Comparison of ENCODE assay signal across 24 cellular contexts in genomic region chr1:65176071-65176470, GRCh38. TPM values are rescaled to one million over a fixed set of nuclear protein-coding genes. Genes with fewer than 3 reads are reported as not detected.
DNase-seq lines count a peak whose midpoint lies in the region; ATAC-seq and TF ChIP-seq lines count a peak whose summit lies in the region.
"Had no signal": no experiment of that assay in that cellular context is flagged by ENCODE, and none has a peak within 500 bp of the region (broad histone marks: within the 10 kb centered on the region; RNA-seq: fewer than 3 reads in every experiment).

No MANE protein-coding gene starts in this region.

- WGBS in H9 (ENCODE audit: extremely low coverage, insufficient read length, low lambda C conversion rate) = no CpG with 5 or more reads among the region's 2 CpGs
- WGBS in SK-N-SH (ENCODE audit: low lambda C conversion rate) = 95% methylated on average over 2 of the region's 2 CpGs

- CTCF ChIA-PET in SK-N-SH (lab: Yijun Ruan, JAX) = no interaction called here

- H2BK5ac ChIP-seq in H9 (ENCODE audit: insufficient read length, low read length) = no peak overlapping the region

- H3K9me3 ChIP-seq in H9 (ENCODE audit: control insufficient read depth, low read depth, low read length) (no peaks in the 10 kb centered on the region), adipocyte (ENCODE audit: control insufficient read depth, low read length) (no peaks in the 10 kb centered on the region), gastrocnemius medialis (no peaks in the 10 kb centered on the region), SK-N-SH (no peaks in the 10 kb centered on the region)
- H3K9me3 ChIP-seq: BLaER1 treated with 17β-estradiol and CSF1 and Interleukin-3, amounts not matched to agents 10 nM and 100 nM; MG63 had no signal

- H3K4me3 ChIP-seq in adipocyte (ENCODE audit: low read length) = peak overlapping the region; percentile 14
- H3K4me3 ChIP-seq in fibroblast of mammary gland (ENCODE audit: control insufficient read depth, low read depth, low read length) = no peak overlapping the region
- H3K4me3 ChIP-seq in gastrocnemius medialis = peak overlapping the region in 1 of 4 donors; percentile 16
- no peak overlapping the region for H3K4me3 ChIP-seq in SK-N-SH (ENCODE audit: low read depth in 2 of 2, low read length in 1 of 2)
- H3K4me3 ChIP-seq: BLaER1 treated with 17β-estradiol and CSF1 and Interleukin-3, amounts not matched to agents 10 nM and 100 nM; hepatocyte; MG63 had no signal

- no peak overlapping the region for H3K56ac ChIP-seq in H9 (ENCODE audit: insufficient read length, low read depth, low read length)

- no peak overlapping the region for H3K23ac ChIP-seq in H9 (ENCODE audit: insufficient read length, low read depth, low read length)

- no peak overlapping the region for H4K91ac ChIP-seq in H9 (ENCODE audit: insufficient read length, low read depth, low read length)

- H3K36me3 ChIP-seq in adipocyte (ENCODE audit: control insufficient read depth, insufficient read depth, low read length, severe bottlenecking) (peaks cover 2% of the 10 kb centered on the region), gastrocnemius medialis (no peaks in the 10 kb centered on the region), SK-N-SH (replicated peaks in 1 of 2; ENCODE audit: control insufficient read depth in 1 of 2, insufficient read depth in 2 of 2, low read length in 1 of 2) (no peaks in the 10 kb centered on the region)
- H3K36me3 ChIP-seq: MG63 had no signal

- H3K4me1 Mint-ChIP-seq in H9 = peaks cover 46 to 55% of the 10 kb centered on the region in 2 experiments

- H3K27me3 ChIP-seq in H9 (ENCODE audit: insufficient read depth, low read length) (no peaks in the 10 kb centered on the region), adipocyte (replicated peaks; ENCODE audit: control insufficient read depth, insufficient read depth, low read length) (no peaks in the 10 kb centered on the region), gastrocnemius medialis (no peaks in the 10 kb centered on the region), SK-N-SH (ENCODE audit: insufficient read depth) (no peaks in the 10 kb centered on the region)
- H3K27me3 ChIP-seq: BLaER1 treated with 17β-estradiol and CSF1 and Interleukin-3, amounts not matched to agents 10 nM and 100 nM; hepatocyte; MG63 had no signal

- H2AK5ac ChIP-seq in H9 (ENCODE audit: insufficient read length, low read length) = no peak overlapping the region

- no peak for TF ChIP-seq CTCF in H9 (conservative IDR thresholded peaks at IDR 0.05)
- no peak for TF ChIP-seq CTCF in fibroblast of mammary gland (conservative IDR thresholded peaks at IDR 0.05; ENCODE audit: control insufficient read depth, insufficient read depth, low read depth, low read length)
- no peak for TF ChIP-seq CTCF in gastrocnemius medialis (IDR thresholded peaks at IDR 0.05 in 4 of 5, conservative IDR thresholded peaks at IDR 0.05 in 1 of 5)
- no peak for TF ChIP-seq CTCF in SK-N-SH (IDR thresholded peaks at IDR 0.05)

- DNase-seq in H9 (no peak), adipocyte (ENCODE audit: low read depth) (no peak), fibroblast of mammary gland (ENCODE audit: low read depth) (peak; percentile 18), gastrocnemius medialis (no peak), SK-N-SH (no peak), activated T-cell treated with anti-CD3 and anti-CD28 coated beads for 4 hours (no peak), SK-N-DZ (ENCODE audit: low spot score) (no peak), HCEC 1CT (no peak)
- DNase-seq: ACHN; activated CD4-positive, CD25-positive, alpha-beta regulatory T cell; activated CD8-positive, alpha-beta T cell treated with anti-CD3 and anti-CD28 coated beads, Interleukin-2, amount 10 ng/mL, durations not matched to agents 7 days and 5 days; activated naive CD4-positive, alpha-beta T cell treated with Interleukin-2 at 50 U/mL for 16 hours; activated T-cell treated with anti-CD3 and anti-CD28 coated beads, Interleukin-2, amount 50 U/mL, for 24 hours; DMS153; endodermal cell; GF-D8; NCI-H1436 treated with DMSO at 0.1 percent for 48 hours; NCI-H774; nucleus accumbens; stimulated activated CD4-positive, alpha-beta T cell treated with anti-CD3 and anti-CD28 coated beads, Interleukin-12 subunit alpha, Interleukin-12 subunit beta, amount 100 ng/mL, for 4 hours; T-helper 9 cell had no signal

- H4K8ac ChIP-seq in H9 (replicated peaks; ENCODE audit: insufficient read length, low read depth, low read length) = no peak overlapping the region

- H2AFZ ChIP-seq in H9 (ENCODE audit: low read length) (no peak overlapping the region), SK-N-SH (ENCODE audit: low read depth) (no peak overlapping the region)
- H2AFZ ChIP-seq: hepatocyte had no signal

- intact Hi-C loops in gastrocnemius medialis (cut with DNase I; ENCODE audit: low total_unique reads) = no loop called here

- no peak for TF ChIP-seq RAD21 in SK-N-SH (IDR thresholded peaks at IDR 0.05; ENCODE audit: low read length)

- peaks cover 18% of the 10 kb centered on the region for H3F3A ChIP-seq in SK-N-SH (replicated peaks; ENCODE audit: insufficient read depth)

- no peak overlapping the region for H3K4me3 Mint-ChIP-seq in H9
- H3K4me3 Mint-ChIP-seq: activated CD8-positive, alpha-beta T cell treated with anti-CD3 and anti-CD28 coated beads, Interleukin-2, amount 10 ng/mL, durations not matched to agents 7 days and 5 days; activated T-cell treated with anti-CD3 and anti-CD28 coated beads, Interleukin-2, amount 50 U/mL, for 24 hours; endodermal cell had no signal

- H3K9me2 ChIP-seq in SK-N-SH = no peaks in the 10 kb centered on the region

- no peak overlapping the region for H3K27ac ChIP-seq in H9 (ENCODE audit: insufficient read length, low read depth, low read length)
- peak overlapping the region in 3 of 4 donors; percentile 5 to 40 (median 37) for H3K27ac ChIP-seq in gastrocnemius medialis
- H3K27ac ChIP-seq in SK-N-SH (ENCODE audit: low read depth in 2 of 2, low read length in 1 of 2) = no peak overlapping the region
- H3K27ac ChIP-seq: BLaER1 treated with 17β-estradiol and CSF1 and Interleukin-3, amounts not matched to agents 10 nM and 100 nM; hepatocyte had no signal

- peak overlapping the region; percentile 13; the same call in 1 of the 2 replicates for H3K14ac ChIP-seq in H9 (ENCODE audit: insufficient read depth, low read length)

- H4K5ac ChIP-seq in H9 (ENCODE audit: insufficient read length, low read depth, low read length) = no peak overlapping the region

- no peak for TF ChIP-seq EP300 in SK-N-SH (IDR thresholded peaks at IDR 0.05; ENCODE audit: borderline replicate concordance in 1 of 2, low read depth in 1 of 2, low read length in 1 of 2)

- H2BK20ac ChIP-seq in H9 (ENCODE audit: low read depth, low read length, poor library complexity, severe bottlenecking) = no peak overlapping the region

- 0 out of 2 replicates have a peak overlapping the region, but pooled peaks have one; percentile 38 for H2BK15ac ChIP-seq in H9 (ENCODE audit: low read depth, low read length)

- no peaks in the 10 kb centered on the region for H3K9me3 Mint-ChIP-seq in H9
- H3K9me3 Mint-ChIP-seq: activated T-cell treated with anti-CD3 and anti-CD28 coated beads, Interleukin-2, amount 50 U/mL, for 24 hours; endodermal cell had no signal

- in situ Hi-C loops in gastrocnemius medialis (cut with MboI; ENCODE audit: low sequenced_read_pairs in 4 of 4) = no loop called here

- POLR2A ChIA-PET in SK-N-SH (lab: Yijun Ruan, JAX) = no interaction called here

- no peak overlapping the region for H3K9ac ChIP-seq in H9 (ENCODE audit: extremely low read depth, insufficient read length, low read length)
- H3K9ac ChIP-seq in adipocyte (ENCODE audit: low read length) = peak overlapping the region; percentile 36
- no peak overlapping the region for H3K9ac ChIP-seq in SK-N-SH
- H3K9ac ChIP-seq: BLaER1 treated with 17β-estradiol and CSF1 and Interleukin-3, amounts not matched to agents 10 nM and 100 nM had no signal

- no peak overlapping the region for H2BK12ac ChIP-seq in H9 (ENCODE audit: insufficient read length, low read depth, low read length)

- H4K20me1 ChIP-seq in H9 (ENCODE audit: control insufficient read depth, insufficient read depth, insufficient read length) = no peaks in the 10 kb centered on the region
- H4K20me1 ChIP-seq in SK-N-SH (ENCODE audit: insufficient read depth) = no peaks in the 10 kb centered on the region

- H3T11ph ChIP-seq in H9 (ENCODE audit: low read length) = no peak overlapping the region

- H3K79me2 ChIP-seq in H9 (ENCODE audit: insufficient read depth, low read length) = peaks cover 53% of the 10 kb centered on the region; the same call in 1 of the 2 replicates
- no peaks in the 10 kb centered on the region for H3K79me2 ChIP-seq in SK-N-SH (ENCODE audit: insufficient read depth)

- H3K27ac Mint-ChIP-seq in H9 = no peak overlapping the region; a peak in 1 of 7 replicates
- H3K27ac Mint-ChIP-seq: activated CD8-positive, alpha-beta T cell treated with anti-CD3 and anti-CD28 coated beads, Interleukin-2, amount 10 ng/mL, durations not matched to agents 7 days and 5 days; activated T-cell treated with anti-CD3 and anti-CD28 coated beads, Interleukin-2, amount 50 U/mL, for 24 hours had no signal

- no peak for TF ChIP-seq POLR2A in gastrocnemius medialis (IDR thresholded peaks at IDR 0.05)

- H2BK120ac ChIP-seq in H9 (ENCODE audit: low read depth, low read length, poor library complexity, severe bottlenecking) = no peak overlapping the region

- no peak overlapping the region for H3K18ac ChIP-seq in H9 (ENCODE audit: insufficient read length, low read depth, low read length)

- H3K4me2 ChIP-seq in H9 (ENCODE audit: insufficient read depth, insufficient read length, low read length) = no peak overlapping the region
- H3K4me2 ChIP-seq in SK-N-SH = no peak overlapping the region
- H3K4me2 ChIP-seq: hepatocyte had no signal

- H3K4me1 ChIP-seq in H9 (ENCODE audit: insufficient read depth, low read length) = peaks cover 22% of the 10 kb centered on the region
- H3K4me1 ChIP-seq in adipocyte (ENCODE audit: control insufficient read depth, insufficient read depth, low read length) = peaks cover 70% of the 10 kb centered on the region
- peaks cover 11 to 15% of the 10 kb centered on the region in 2 donors for H3K4me1 ChIP-seq in gastrocnemius medialis
- H3K4me1 ChIP-seq in SK-N-SH (ENCODE audit: control insufficient read depth in 1 of 2, insufficient read depth in 2 of 2, low read depth in 1 of 2, low read length in 1 of 2) = peaks cover 6 to 18% of the 10 kb centered on the region in 2 experiments; a peak in 2 of 4 replicates

- H3K79me1 ChIP-seq in H9 (ENCODE audit: insufficient read depth, low read depth, low read length, poor library complexity, severe bottlenecking) = no peaks in the 10 kb centered on the region

- no peaks in the 10 kb centered on the region for H3K27me3 Mint-ChIP-seq in H9 (ENCODE audit: low read depth)

- H3K4ac ChIP-seq in H9 (ENCODE audit: low read depth, low read length) = no peak overlapping the region

- no peaks in the 10 kb centered on the region for H3K23me2 ChIP-seq in H9 (ENCODE audit: insufficient read length, low read depth, low read length, poor library complexity, severe bottlenecking)

- H3K36me3 Mint-ChIP-seq in H9 (ENCODE audit: insufficient read depth in 1 of 3, low read depth in 3 of 3) = 0 out of 7 replicates have a peak, but pooled peaks cover 0 to 2% (median 0%) of the 10 kb centered on the region in 3 experiments

- ATAC-seq in gastrocnemius medialis = no peak
- ATAC-seq: activated CD8-positive, alpha-beta T cell treated with anti-CD3 and anti-CD28 coated beads, Interleukin-2, amount 10 ng/mL, durations not matched to agents 7 days and 5 days had no signal

RNA-seq across cellular contexts. Expression of gene AK4, which starts 28.1 kb away (rescaled TPM):
- 45.2 and 45.6 TPM in 2 replicates for total RNA-seq in H9 (2021)
- 1 to 10 TPM; 1.4 to 2.6 (median 1.8) TPM for total RNA-seq in gastrocnemius medialis
- 6.4 and 8.8 TPM in 2 replicates for polyA plus RNA-seq in SK-N-SH (2012; rRNA removed)
- 9.0 and 11.1 TPM in 2 replicates for polyA plus RNA-seq in SK-N-SH (2012; cell fraction: cytosol; rRNA removed)
- 1.8 and 4.7 TPM in 2 replicates for polyA plus RNA-seq in SK-N-SH (2012; cell fraction: nucleus; rRNA removed)
- polyA plus RNA-seq in SK-N-DZ (2014; cell fraction: cytosol; rRNA removed) = 13.7 and 16.0 TPM in 2 replicates
- 6.9 and 9.4 TPM in 2 replicates for polyA plus RNA-seq in SK-N-DZ (2014; cell fraction: nucleus; rRNA removed)

Comparison
In these comparisons a context has a peak if more than half of its experiments do, and no peak if none do; other contexts are left out.
1. H3K27ac ChIP-seq: peak in gastrocnemius medialis (3 of 4); none in H9 (single experiment) and SK-N-SH (0 of 2).
2. RNA of gene AK4, which starts 28.1 kb away (total RNA-seq): 45.2 to 45.6 TPM in H9; 1.4 to 2.6 TPM in gastrocnemius medialis; every median in the first group is over 10 times any median in the second.